ENCODE assay signal across 1 cellular context in genomic region chr6:135291288-135292116, GRCh38.
TF ChIP-seq lines count a peak whose summit lies in the region.

No MANE protein-coding gene starts in this region.

TF ChIP-seq in SK-N-SH, 30 proteins besides CTCF, POLR2A, EP300 and RAD21 (continued from another document):
- TF ChIP-seq, protein P1, sequence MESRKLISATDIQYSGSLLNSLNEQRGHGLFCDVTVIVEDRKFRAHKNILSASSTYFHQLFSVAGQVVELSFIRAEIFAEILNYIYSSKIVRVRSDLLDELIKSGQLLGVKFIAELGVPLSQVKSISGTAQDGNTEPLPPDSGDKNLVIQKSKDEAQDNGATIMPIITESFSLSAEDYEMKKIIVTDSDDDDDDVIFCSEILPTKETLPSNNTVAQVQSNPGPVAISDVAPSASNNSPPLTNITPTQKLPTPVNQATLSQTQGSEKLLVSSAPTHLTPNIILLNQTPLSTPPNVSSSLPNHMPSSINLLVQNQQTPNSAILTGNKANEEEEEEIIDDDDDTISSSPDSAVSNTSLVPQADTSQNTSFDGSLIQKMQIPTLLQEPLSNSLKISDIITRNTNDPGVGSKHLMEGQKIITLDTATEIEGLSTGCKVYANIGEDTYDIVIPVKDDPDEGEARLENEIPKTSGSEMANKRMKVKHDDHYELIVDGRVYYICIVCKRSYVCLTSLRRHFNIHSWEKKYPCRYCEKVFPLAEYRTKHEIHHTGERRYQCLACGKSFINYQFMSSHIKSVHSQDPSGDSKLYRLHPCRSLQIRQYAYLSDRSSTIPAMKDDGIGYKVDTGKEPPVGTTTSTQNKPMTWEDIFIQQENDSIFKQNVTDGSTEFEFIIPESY (IDR thresholded peaks at IDR 0.05; ENCODE audit: borderline replicate concordance, low read depth) = no peak
